Comparison of ENCODE assay signal across 1 cellular context in genomic region chr15:47885921-47886320, GRCh38.
TF ChIP-seq lines count a peak whose summit lies in the region.

No MANE protein-coding gene starts in this region.

TF ChIP-seq in H1, 55 proteins besides CTCF, POLR2A, EP300 and RAD21 (continued from another document):
- TF ChIP-seq CHD7 (IDR thresholded peaks at IDR 0.05; ENCODE audit: insufficient replicate concordance, low read length) (no peak), SP4 (IDR thresholded peaks at IDR 0.05; ENCODE audit: low read length) (no peak), TCF12 (IDR thresholded peaks at IDR 0.05; ENCODE audit: low read depth, low read length) (no peak), GTF2F1 (IDR thresholded peaks at IDR 0.05; ENCODE audit: borderline replicate concordance, low read depth, low read length) (no peak), CHD2 (IDR thresholded peaks at IDR 0.05; ENCODE audit: low read length) (no peak), SIN3A (conservative IDR thresholded peaks at IDR 0.05 in 1 of 2, IDR thresholded peaks at IDR 0.05 in 1 of 2; ENCODE audit: low read depth in 1 of 2, low read length in 2 of 2) (no peak)
